In the genomic region with DNA sequence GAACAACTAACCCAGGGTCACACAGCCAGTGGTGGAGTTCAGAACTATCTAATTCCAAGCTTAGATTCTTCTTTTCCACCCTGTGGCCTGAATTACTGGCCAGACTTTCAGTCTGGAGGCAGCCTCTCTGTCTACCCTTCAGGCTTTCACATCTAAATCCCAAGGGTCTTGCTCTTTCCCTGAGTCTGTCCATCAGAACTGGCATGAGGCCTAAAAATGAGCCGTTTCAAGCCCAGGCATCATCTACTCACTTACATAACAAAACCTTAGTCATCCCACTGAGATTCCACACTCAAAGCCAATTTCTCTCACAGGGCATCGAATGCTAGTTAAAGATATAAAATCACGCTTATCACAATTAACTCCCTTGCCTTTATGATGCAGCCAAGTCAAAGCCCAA, we compare ENCODE assay signal across 13 cellular contexts. TPM values are rescaled to one million over a fixed set of nuclear protein-coding genes. Genes with fewer than 3 reads are reported as not detected.
DNase-seq lines count a peak whose midpoint lies in the region; ATAC-seq and TF ChIP-seq lines count a peak whose summit lies in the region.
"Had no signal": no experiment of that assay in that cellular context is flagged by ENCODE, and none has a peak within 500 bp of the region (broad histone marks: within the 10 kb centered on the region; RNA-seq: fewer than 3 reads in every experiment).

No MANE protein-coding gene starts in this region.

- no peaks in the 10 kb centered on the region for H3K27me3 ChIP-seq in aorta (ENCODE audit: control insufficient read depth in 1 of 2, insufficient read depth in 2 of 2, low read length in 1 of 2)

- peaks cover 15% of the 10 kb centered on the region for H3K36me3 Mint-ChIP-seq in activated CD8-positive, alpha-beta T cell treated with anti-CD3 and anti-CD28 coated beads, Interleukin-2, amount 10 ng/mL, durations not matched to agents 7 days and 5 days (ENCODE audit: low read depth)
- peaks cover 2% of the 10 kb centered on the region for H3K36me3 Mint-ChIP-seq in activated CD8-positive, alpha-beta T cell treated with anti-CD3 and anti-CD28 coated beads for 36 hours (ENCODE audit: low read depth)
- H3K36me3 Mint-ChIP-seq: memory B cell had no signal

- no peaks in the 10 kb centered on the region for H3K9me3 ChIP-seq in aorta (ENCODE audit: control insufficient read depth, low read length)
- H3K9me3 ChIP-seq: A549 had no signal

- POLR2A ChIA-PET in activated CD8-positive, alpha-beta T cell treated with anti-CD3 and anti-CD28 coated beads, Interleukin-2, amount 10 ng/mL, durations not matched to agents 7 days and 5 days (lab: Charles Lee): no interaction called here
- POLR2A ChIA-PET in activated CD8-positive, alpha-beta T cell treated with anti-CD3 and anti-CD28 coated beads for 36 hours (lab: Charles Lee): no interaction called here

- CTCF ChIA-PET in activated CD8-positive, alpha-beta T cell treated with anti-CD3 and anti-CD28 coated beads, Interleukin-2, amount 10 ng/mL, durations not matched to agents 7 days and 5 days (lab: Charles Lee): interaction anchor here (1.4 to 3.2 kb wide), 3 partner anchors 10 to 90 kb away, joined by 4 to 7 read pairs (median 5); no protein-coding TSS in a partner anchor
- CTCF ChIA-PET in activated CD8-positive, alpha-beta T cell treated with anti-CD3 and anti-CD28 coated beads for 36 hours (lab: Charles Lee): no interaction called here

- peaks cover 63% of the 10 kb centered on the region for H3K4me1 Mint-ChIP-seq in activated CD8-positive, alpha-beta T cell treated with anti-CD3 and anti-CD28 coated beads, Interleukin-2, amount 10 ng/mL, durations not matched to agents 7 days and 5 days (ENCODE audit: low read depth)
- H3K4me1 Mint-ChIP-seq in activated CD8-positive, alpha-beta T cell treated with anti-CD3 and anti-CD28 coated beads for 36 hours (ENCODE audit: low read depth): peaks cover 38% of the 10 kb centered on the region

- in situ Hi-C loops in astrocyte of the spinal cord (cut with HindIII; ENCODE audit: low sequenced_read_pairs) (no loop called here), GM13976 (cut with MboI; ENCODE audit: low sequenced_read_pairs, unreplicated experiment) (no loop called here)

- no peak for TF ChIP-seq CTCF in activated CD8-positive, alpha-beta T cell treated with anti-CD3 and anti-CD28 coated beads for 36 hours (IDR thresholded peaks at IDR 0.05)
- no peak for TF ChIP-seq CTCF in astrocyte of the spinal cord (IDR thresholded peaks at IDR 0.05; ENCODE audit: low read depth, low read length)
- no peak for TF ChIP-seq CTCF in GM13976 (IDR thresholded peaks at IDR 0.05; ENCODE audit: borderline replicate concordance, control extremely low read depth, extremely low read depth, insufficient read depth, missing control alignments)

- H3K4me3 ChIP-seq in astrocyte of the spinal cord (ENCODE audit: low read depth, low read length) (no peak overlapping the region), aorta (ENCODE audit: low read length in 2 of 2) (no peak overlapping the region)
- H3K4me3 ChIP-seq: A549, hepatocyte had no signal

- H3K36me3 ChIP-seq in aorta (ENCODE audit: control insufficient read depth in 1 of 2, insufficient read depth in 2 of 2, low read length in 1 of 2): no peaks in the 10 kb centered on the region

- 18 to 54% methylated on average over 3 of the region's 3 CpGs for WGBS in aorta, 2 donors

- peaks cover 32% of the 10 kb centered on the region for H3K27me3 Mint-ChIP-seq in activated CD8-positive, alpha-beta T cell treated with anti-CD3 and anti-CD28 coated beads, Interleukin-2, amount 10 ng/mL, durations not matched to agents 7 days and 5 days (ENCODE audit: low read depth)
- H3K27me3 Mint-ChIP-seq in activated CD8-positive, alpha-beta T cell treated with anti-CD3 and anti-CD28 coated beads for 36 hours: peaks cover 28% of the 10 kb centered on the region

- intact Hi-C loops in activated CD8-positive, alpha-beta T cell treated with anti-CD3 and anti-CD28 coated beads for 36 hours (cut with micrococcal nuclease): loop anchor here (10.0 kb wide), 1 partner anchor 111 kb away; no protein-coding TSS in a partner anchor
- intact Hi-C loops in aorta (cut with DNase I): no loop called here

- H3K4me3 Mint-ChIP-seq in activated CD8-positive, alpha-beta T cell treated with anti-CD3 and anti-CD28 coated beads, Interleukin-2, amount 10 ng/mL, durations not matched to agents 7 days and 5 days: peak overlapping the region; percentile 25
- H3K4me3 Mint-ChIP-seq in activated CD8-positive, alpha-beta T cell treated with anti-CD3 and anti-CD28 coated beads for 36 hours: no peak overlapping the region
- H3K4me3 Mint-ChIP-seq: memory B cell had no signal

- no peak for ATAC-seq in activated CD8-positive, alpha-beta T cell treated with anti-CD3 and anti-CD28 coated beads, Interleukin-2, amount 10 ng/mL, durations not matched to agents 7 days and 5 days
- ATAC-seq in activated CD8-positive, alpha-beta T cell treated with anti-CD3 and anti-CD28 coated beads for 36 hours: no peak
- ATAC-seq in aorta (ENCODE audit: low FRiP score): peak; percentile 60
- no peak for ATAC-seq in HG03571 (IDR thresholded peaks at IDR 0.05; ENCODE audit: unreplicated experiment)
- ATAC-seq: A549; activated T-cell treated with anti-CD3 and anti-CD28 coated beads, Interleukin-2, amount 50 U/mL, for 4 hours had no signal

- H3K27ac ChIP-seq in aorta (ENCODE audit: low read depth in 1 of 2, low read length in 2 of 2): no peak overlapping the region
- H3K27ac ChIP-seq: A549, hepatocyte had no signal

- peaks cover 2% of the 10 kb centered on the region for H3K9me3 Mint-ChIP-seq in activated CD8-positive, alpha-beta T cell treated with anti-CD3 and anti-CD28 coated beads, Interleukin-2, amount 10 ng/mL, durations not matched to agents 7 days and 5 days (ENCODE audit: insufficient read depth)
- H3K9me3 Mint-ChIP-seq in activated CD8-positive, alpha-beta T cell treated with anti-CD3 and anti-CD28 coated beads for 36 hours: no peaks in the 10 kb centered on the region
- H3K9me3 Mint-ChIP-seq: activated T-cell treated with anti-CD3 and anti-CD28 coated beads, Interleukin-2, amount 50 U/mL, for 4 hours; memory B cell had no signal

- H3K27ac Mint-ChIP-seq in activated CD8-positive, alpha-beta T cell treated with anti-CD3 and anti-CD28 coated beads, Interleukin-2, amount 10 ng/mL, durations not matched to agents 7 days and 5 days: peak overlapping the region; percentile 67
- H3K27ac Mint-ChIP-seq in activated CD8-positive, alpha-beta T cell treated with anti-CD3 and anti-CD28 coated beads for 36 hours: no peak overlapping the region
- H3K27ac Mint-ChIP-seq: memory B cell had no signal

- no peaks in the 10 kb centered on the region for H3K4me1 ChIP-seq in aorta (ENCODE audit: control insufficient read depth in 1 of 2, insufficient read depth in 2 of 2, low read length in 2 of 2)
- H3K4me1 ChIP-seq: A549 had no signal

- no peak for DNase-seq in activated CD8-positive, alpha-beta T cell treated with anti-CD3 and anti-CD28 coated beads, Interleukin-2, amount 10 ng/mL, durations not matched to agents 7 days and 5 days
- no peak for DNase-seq in activated CD8-positive, alpha-beta T cell treated with anti-CD3 and anti-CD28 coated beads for 36 hours
- DNase-seq in astrocyte of the spinal cord (ENCODE audit: low read depth, low spot score) (peak; percentile 66), hepatic stellate cell (ENCODE audit: low spot score) (peak; percentile 59), aorta (no peak), GM13976 (ENCODE audit: low spot score) (no peak)
- no peak for DNase-seq in activated CD4-positive, CD25-positive, alpha-beta regulatory T cell (lab: John Stamatoyannopoulos, UW)
- DNase-seq: activated T-cell treated with anti-CD3 and anti-CD28 coated beads, Interleukin-2, amount 50 U/mL, for 4 hours; NCI-H446 had no signal

RNA-seq across cellular contexts. Expression of gene PTGDR, which starts 1.3 kb away (rescaled TPM):
- 1 to 10 TPM in 1 of 2 experiments, under 1 TPM in 1; 0.68 to 1.0 TPM for total RNA-seq in activated CD8-positive, alpha-beta T cell treated with anti-CD3 and anti-CD28 coated beads, Interleukin-2, amount 10 ng/mL, durations not matched to agents 7 days and 5 days
- under 1 TPM; 0.13 to 0.43 TPM for total RNA-seq in activated CD8-positive, alpha-beta T cell treated with anti-CD3 and anti-CD28 coated beads for 36 hours
- total RNA-seq in aorta: 1 to 10 TPM in 1 of 2 donors, under 1 TPM in 1; 0.71 to 2.9 TPM
- polyA plus RNA-seq in aorta: under 1 TPM; 0.13 to 0.38 TPM
- polyA plus RNA-seq: A549 had no signal

RNA-seq across cellular contexts. Expression of gene PTGER2, which starts 47.9 kb away (rescaled TPM):
- total RNA-seq in activated CD8-positive, alpha-beta T cell treated with anti-CD3 and anti-CD28 coated beads, Interleukin-2, amount 10 ng/mL, durations not matched to agents 7 days and 5 days: 100 to 1,000 TPM; 116 to 119 TPM
- total RNA-seq in activated CD8-positive, alpha-beta T cell treated with anti-CD3 and anti-CD28 coated beads for 36 hours: 10 to 100 TPM; 19.5 to 19.9 TPM
- total RNA-seq in aorta: 1 to 10 TPM; 4.3 to 5.1 TPM
- polyA plus RNA-seq in aorta: under 1 TPM; 0.38 to 0.82 TPM

Comparison
In these comparisons a context has a peak if more than half of its experiments do, and no peak if none do; other contexts are left out.
1. RNA of gene PTGER2, which starts 47.9 kb away (total RNA-seq): 116 to 119 TPM in activated CD8-positive, alpha-beta T cell treated with anti-CD3 and anti-CD28 coated beads, Interleukin-2, amount 10 ng/mL, durations not matched to agents 7 days and 5 days; 19.5 to 19.9 TPM in activated CD8-positive, alpha-beta T cell treated with anti-CD3 and anti-CD28 coated beads for 36 hours and 4.3 to 5.1 TPM in aorta; every median in the first group is over 4 times any median in the second.
2. DNase-seq: peak in astrocyte of the spinal cord (single experiment) and hepatic stellate cell (single experiment); none in activated CD8-positive, alpha-beta T cell treated with anti-CD3 and anti-CD28 coated beads, Interleukin-2, amount 10 ng/mL, durations not matched to agents 7 days and 5 days (single experiment), activated CD8-positive, alpha-beta T cell treated with anti-CD3 and anti-CD28 coated beads for 36 hours (single experiment), aorta (0 of 2), activated CD4-positive, CD25-positive, alpha-beta regulatory T cell (0 of 4) and GM13976 (single experiment).